8 cellular contexts compared by ENCODE assay signal in genomic region chrX:38800981-38801845, GRCh38. TPM values are rescaled to one million over a fixed set of nuclear protein-coding genes. Genes with fewer than 3 reads are reported as not detected.
DNase-seq lines count a peak whose midpoint lies in the region; ATAC-seq, FAIRE-seq and TF ChIP-seq lines count a peak whose summit lies in the region.

Gene MID1IP1 (plus strand): TSS chrX:38801459. CDS start chrX:38804947, 3,488 bp downstream.

- TF ChIP-seq CTCF in choroid plexus epithelial cell (conservative IDR thresholded peaks at IDR 0.05; ENCODE audit: low read depth, low read length) (no peak), smooth muscle cell (IDR thresholded peaks at IDR 0.05; ENCODE audit: borderline replicate concordance, insufficient read depth, poor library complexity, severe bottlenecking) (no peak)

- H3K27me3 ChIP-seq in smooth muscle cell (ENCODE audit: low read depth): no peaks in the 10 kb centered on the region

- 24% methylated on average over 32 of the region's 32 CpGs for WGBS in smooth muscle cell (ENCODE audit: low lambda C conversion rate)

- H3K9ac ChIP-seq in smooth muscle cell (ENCODE audit: low read depth): peak within 1 kb of the TSS; percentile 38

- H3K36me3 ChIP-seq in smooth muscle cell (ENCODE audit: low read depth): no peaks in the 10 kb centered on the region

- H3K4me1 ChIP-seq in smooth muscle cell (ENCODE audit: low read depth): no peaks in the 10 kb centered on the region

- H3K27ac ChIP-seq in smooth muscle cell (ENCODE audit: low read depth): peak within 1 kb of the TSS; percentile 83

- H3K9me3 ChIP-seq in smooth muscle cell (replicated peaks; ENCODE audit: low read depth): no peaks in the 10 kb centered on the region

- peak; percentile 91 for FAIRE-seq in islet of Langerhans (lab: Jason Lieb, UNC)

- H3K4me3 ChIP-seq in choroid plexus epithelial cell (ENCODE audit: low read depth, low read length): peak within 1 kb of the TSS; percentile 70
- peak within 1 kb of the TSS; percentile 68 for H3K4me3 ChIP-seq in smooth muscle cell

- H3K4me2 ChIP-seq in smooth muscle cell: peak within 1 kb of the TSS; percentile 81

- peaks cover 19% of the 10 kb centered on the region for H3K79me2 ChIP-seq in smooth muscle cell (ENCODE audit: low read depth)

- no peaks in the 10 kb centered on the region for H4K20me1 ChIP-seq in smooth muscle cell (ENCODE audit: low read depth)

- DNase-seq in ELR (ENCODE audit: low read depth) (peak; percentile 90), NCI-H2196 treated with DMSO at 0.1 percent for 48 hours (lab: John Stamatoyannopoulos, UW; ENCODE audit: unreplicated experiment) (peak; percentile 76), choroid plexus epithelial cell (ENCODE audit: low read depth) (peak; percentile 93), smooth muscle cell (lab: John Stamatoyannopoulos, UW; ENCODE audit: unreplicated experiment) (peak; percentile 38), A172 (ENCODE audit: low spot score) (no peak)
- DNase-seq in activated CD4-positive, alpha-beta T cell treated with anti-CD3 and anti-CD28 coated beads for 4 hours: peak; percentile 60 to 66

- no peaks in the 10 kb centered on the region for H3F3A ChIP-seq in smooth muscle cell (ENCODE audit: low read depth)

- ATAC-seq in HG02938 (IDR thresholded peaks at IDR 0.05; ENCODE audit: unreplicated experiment): peak; percentile 39

- no peak within 1 kb of the TSS for H2AFZ ChIP-seq in smooth muscle cell (ENCODE audit: low read depth)

RNA-seq across cellular contexts. Expression of gene MID1IP1, which starts in this region (rescaled TPM):
- 31.5 and 33.1 TPM in 2 replicates for total RNA-seq in smooth muscle cell
- polyA plus RNA-seq in smooth muscle cell: 36.4 and 37.7 TPM in 2 replicates
- total RNA-seq in A172 (2014; rRNA removed; shearing (Covaris generic)): 6.6 and 9.5 TPM in 2 replicates
